Comparison of ENCODE assay signal across 28 cellular contexts in genomic region chr22:39166547-39166946, GRCh38.
"Had no signal": no experiment of that assay in that cellular context is flagged by ENCODE, and none has a peak within 500 bp of the region (broad histone marks: within the 10 kb centered on the region; RNA-seq: fewer than 3 reads in every experiment).

No MANE protein-coding gene starts in this region.

- H3K9me3 Mint-ChIP-seq: dendritic cell treated with granulocyte-macrophage colony-stimulating factor and Interleukin-4, amounts not matched to agents 40 ng/mL and 50 ng/mL, for 4 days had no signal

- H3K27ac ChIP-seq: colonic mucosa, coronary artery, dorsolateral prefrontal cortex, epithelial cell of prostate, esophagus muscularis mucosa, esophagus squamous epithelium, foreskin keratinocyte, gastrocnemius medialis, gastroesophageal sphincter, heart left ventricle, heart right ventricle had no signal

- ATAC-seq: esophagus mucosa, foreskin keratinocyte, gastrocnemius medialis, gastroesophageal sphincter, heart left ventricle, heart right ventricle had no signal

- DNase-seq: colonic mucosa; cortex of kidney; dermis blood vessel endothelial cell; dorsolateral prefrontal cortex; effector CD4-positive, alpha-beta T cell; effector CD8-positive, alpha-beta T cell; effector memory CD4-positive, alpha-beta T cell; endodermal cell; erythroblast; esophagus squamous epithelium; foreskin fibroblast; foreskin keratinocyte; foreskin melanocyte; gastrocnemius medialis; glutamatergic neuron; head of caudate nucleus; heart left ventricle; heart right ventricle had no signal

- FAIRE-seq: colon, endometrium, endothelial cell of umbilical vein, frontal cortex had no signal

- H3K4me3 ChIP-seq: colonic mucosa, coronary artery, dorsolateral prefrontal cortex, esophagus muscularis mucosa, esophagus squamous epithelium, gastrocnemius medialis, gastroesophageal sphincter, heart left ventricle, heart right ventricle had no signal

- H3K27me3 ChIP-seq: colonic mucosa, dorsolateral prefrontal cortex, foreskin keratinocyte, gastrocnemius medialis, gastroesophageal sphincter, heart left ventricle, heart right ventricle had no signal

- H3K36me3 ChIP-seq: colonic mucosa, esophagus muscularis mucosa, esophagus squamous epithelium, gastrocnemius medialis, gastroesophageal sphincter, heart left ventricle, heart right ventricle had no signal

- H3K27ac Mint-ChIP-seq: dendritic cell treated with granulocyte-macrophage colony-stimulating factor and Interleukin-4, amounts not matched to agents 40 ng/mL and 50 ng/mL, for 4 days; endodermal cell had no signal

- H3K9me3 ChIP-seq: colonic mucosa, esophagus muscularis mucosa, esophagus squamous epithelium, gastrocnemius medialis, gastroesophageal sphincter, heart left ventricle had no signal

- H3K4me3 Mint-ChIP-seq: dendritic cell treated with granulocyte-macrophage colony-stimulating factor and Interleukin-4, amounts not matched to agents 40 ng/mL and 50 ng/mL, for 4 days; endodermal cell had no signal
